Comparison of ENCODE assay signal across 1 cellular context in the genomic region with DNA sequence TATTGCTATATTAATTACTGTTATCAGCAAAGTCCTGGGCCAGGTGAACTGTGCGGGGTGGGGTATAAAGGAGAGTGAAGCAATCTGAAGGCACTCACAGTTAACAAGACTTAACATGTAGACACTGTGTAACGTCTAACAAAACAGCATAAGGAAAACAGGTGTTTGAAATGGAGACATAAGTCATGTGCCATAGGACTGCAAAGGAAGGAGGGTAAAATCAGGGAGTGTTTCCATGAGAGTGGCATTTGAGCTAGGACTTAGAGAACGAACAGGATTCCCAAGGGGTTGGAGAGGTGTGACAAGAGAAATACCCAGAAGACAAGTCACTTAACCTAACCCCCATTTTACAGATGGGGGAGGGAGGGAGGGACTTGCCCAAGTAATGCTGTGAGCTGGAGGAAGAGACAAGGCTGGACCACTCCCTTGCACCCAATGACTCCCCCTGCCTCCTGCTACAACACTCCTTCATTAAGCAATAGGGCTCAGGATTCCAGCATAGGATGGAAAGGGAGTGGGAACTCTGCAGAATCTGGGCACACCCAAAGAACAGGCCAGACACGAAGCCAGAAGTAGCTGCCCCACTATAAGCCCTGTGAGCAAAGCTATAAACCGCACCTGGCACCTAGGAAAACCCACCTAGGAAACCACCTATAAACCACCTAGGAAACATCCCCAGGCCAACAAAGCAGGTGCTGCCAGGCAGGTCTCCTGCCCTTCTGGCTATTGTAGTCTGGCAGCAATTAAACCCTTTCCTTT.
TF ChIP-seq lines count a peak whose summit lies in the region.

No MANE protein-coding gene starts in this region.

TF ChIP-seq in WTC11, 78 proteins besides CTCF, POLR2A, EP300 and RAD21 (continued from another document):
- TF ChIP-seq, protein P1, sequence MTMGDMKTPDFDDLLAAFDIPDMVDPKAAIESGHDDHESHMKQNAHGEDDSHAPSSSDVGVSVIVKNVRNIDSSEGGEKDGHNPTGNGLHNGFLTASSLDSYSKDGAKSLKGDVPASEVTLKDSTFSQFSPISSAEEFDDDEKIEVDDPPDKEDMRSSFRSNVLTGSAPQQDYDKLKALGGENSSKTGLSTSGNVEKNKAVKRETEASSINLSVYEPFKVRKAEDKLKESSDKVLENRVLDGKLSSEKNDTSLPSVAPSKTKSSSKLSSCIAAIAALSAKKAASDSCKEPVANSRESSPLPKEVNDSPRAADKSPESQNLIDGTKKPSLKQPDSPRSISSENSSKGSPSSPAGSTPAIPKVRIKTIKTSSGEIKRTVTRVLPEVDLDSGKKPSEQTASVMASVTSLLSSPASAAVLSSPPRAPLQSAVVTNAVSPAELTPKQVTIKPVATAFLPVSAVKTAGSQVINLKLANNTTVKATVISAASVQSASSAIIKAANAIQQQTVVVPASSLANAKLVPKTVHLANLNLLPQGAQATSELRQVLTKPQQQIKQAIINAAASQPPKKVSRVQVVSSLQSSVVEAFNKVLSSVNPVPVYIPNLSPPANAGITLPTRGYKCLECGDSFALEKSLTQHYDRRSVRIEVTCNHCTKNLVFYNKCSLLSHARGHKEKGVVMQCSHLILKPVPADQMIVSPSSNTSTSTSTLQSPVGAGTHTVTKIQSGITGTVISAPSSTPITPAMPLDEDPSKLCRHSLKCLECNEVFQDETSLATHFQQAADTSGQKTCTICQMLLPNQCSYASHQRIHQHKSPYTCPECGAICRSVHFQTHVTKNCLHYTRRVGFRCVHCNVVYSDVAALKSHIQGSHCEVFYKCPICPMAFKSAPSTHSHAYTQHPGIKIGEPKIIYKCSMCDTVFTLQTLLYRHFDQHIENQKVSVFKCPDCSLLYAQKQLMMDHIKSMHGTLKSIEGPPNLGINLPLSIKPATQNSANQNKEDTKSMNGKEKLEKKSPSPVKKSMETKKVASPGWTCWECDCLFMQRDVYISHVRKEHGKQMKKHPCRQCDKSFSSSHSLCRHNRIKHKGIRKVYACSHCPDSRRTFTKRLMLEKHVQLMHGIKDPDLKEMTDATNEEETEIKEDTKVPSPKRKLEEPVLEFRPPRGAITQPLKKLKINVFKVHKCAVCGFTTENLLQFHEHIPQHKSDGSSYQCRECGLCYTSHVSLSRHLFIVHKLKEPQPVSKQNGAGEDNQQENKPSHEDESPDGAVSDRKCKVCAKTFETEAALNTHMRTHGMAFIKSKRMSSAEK (CRISPR knock-in tag; IDR thresholded peaks at IDR 0.05; ENCODE audit: borderline replicate concordance) = no peak
- TF ChIP-seq TEAD4 (CRISPR knock-in tag; IDR thresholded peaks at IDR 0.05) = no peak
- no peak for TF ChIP-seq ZNF671 (CRISPR knock-in tag; IDR thresholded peaks at IDR 0.05)
- no peak for TF ChIP-seq NFYB (CRISPR knock-in tag; conservative IDR thresholded peaks at IDR 0.05; ENCODE audit: low read depth)
- TF ChIP-seq, protein P2, sequence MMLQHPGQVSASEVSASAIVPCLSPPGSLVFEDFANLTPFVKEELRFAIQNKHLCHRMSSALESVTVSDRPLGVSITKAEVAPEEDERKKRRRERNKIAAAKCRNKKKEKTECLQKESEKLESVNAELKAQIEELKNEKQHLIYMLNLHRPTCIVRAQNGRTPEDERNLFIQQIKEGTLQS (CRISPR knock-in tag; conservative IDR thresholded peaks at IDR 0.05) = no peak
- TF ChIP-seq, protein P3, sequence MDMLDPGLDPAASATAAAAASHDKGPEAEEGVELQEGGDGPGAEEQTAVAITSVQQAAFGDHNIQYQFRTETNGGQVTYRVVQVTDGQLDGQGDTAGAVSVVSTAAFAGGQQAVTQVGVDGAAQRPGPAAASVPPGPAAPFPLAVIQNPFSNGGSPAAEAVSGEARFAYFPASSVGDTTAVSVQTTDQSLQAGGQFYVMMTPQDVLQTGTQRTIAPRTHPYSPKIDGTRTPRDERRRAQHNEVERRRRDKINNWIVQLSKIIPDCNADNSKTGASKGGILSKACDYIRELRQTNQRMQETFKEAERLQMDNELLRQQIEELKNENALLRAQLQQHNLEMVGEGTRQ (CRISPR knock-in tag; IDR thresholded peaks at IDR 0.05) = no peak
- TF ChIP-seq GTF2I (CRISPR knock-in tag; conservative IDR thresholded peaks at IDR 0.05) = no peak
- TF ChIP-seq, protein P4, sequence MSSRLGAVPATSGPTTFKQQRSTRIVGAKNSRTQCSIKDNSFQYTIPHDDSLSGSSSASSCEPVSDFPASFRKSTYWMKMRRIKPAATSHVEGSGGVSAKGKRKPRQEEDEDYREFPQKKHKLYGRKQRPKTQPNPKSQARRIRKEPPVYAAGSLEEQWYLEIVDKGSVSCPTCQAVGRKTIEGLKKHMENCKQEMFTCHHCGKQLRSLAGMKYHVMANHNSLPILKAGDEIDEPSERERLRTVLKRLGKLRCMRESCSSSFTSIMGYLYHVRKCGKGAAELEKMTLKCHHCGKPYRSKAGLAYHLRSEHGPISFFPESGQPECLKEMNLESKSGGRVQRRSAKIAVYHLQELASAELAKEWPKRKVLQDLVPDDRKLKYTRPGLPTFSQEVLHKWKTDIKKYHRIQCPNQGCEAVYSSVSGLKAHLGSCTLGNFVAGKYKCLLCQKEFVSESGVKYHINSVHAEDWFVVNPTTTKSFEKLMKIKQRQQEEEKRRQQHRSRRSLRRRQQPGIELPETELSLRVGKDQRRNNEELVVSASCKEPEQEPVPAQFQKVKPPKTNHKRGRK (CRISPR knock-in tag; IDR thresholded peaks at IDR 0.05; ENCODE audit: borderline replicate concordance) = no peak
- no peak for TF ChIP-seq MXD4 (CRISPR knock-in tag; IDR thresholded peaks at IDR 0.05; ENCODE audit: borderline replicate concordance)
- TF ChIP-seq HMGA2 (CRISPR knock-in tag; IDR thresholded peaks at IDR 0.05) = no peak
- TF ChIP-seq, protein P5, sequence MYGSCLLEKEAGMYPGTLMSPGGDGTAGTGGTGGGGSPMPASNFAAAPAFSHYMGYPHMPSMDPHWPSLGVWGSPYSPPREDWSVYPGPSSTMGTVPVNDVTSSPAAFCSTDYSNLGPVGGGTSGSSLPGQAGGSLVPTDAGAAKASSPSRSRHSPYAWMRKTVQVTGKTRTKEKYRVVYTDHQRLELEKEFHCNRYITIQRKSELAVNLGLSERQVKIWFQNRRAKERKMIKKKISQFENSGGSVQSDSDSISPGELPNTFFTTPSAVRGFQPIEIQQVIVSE (CRISPR knock-in tag; IDR thresholded peaks at IDR 0.05; ENCODE audit: borderline replicate concordance) = no peak
